Comparison of ENCODE assay signal across 8 cellular contexts in the genomic region with DNA sequence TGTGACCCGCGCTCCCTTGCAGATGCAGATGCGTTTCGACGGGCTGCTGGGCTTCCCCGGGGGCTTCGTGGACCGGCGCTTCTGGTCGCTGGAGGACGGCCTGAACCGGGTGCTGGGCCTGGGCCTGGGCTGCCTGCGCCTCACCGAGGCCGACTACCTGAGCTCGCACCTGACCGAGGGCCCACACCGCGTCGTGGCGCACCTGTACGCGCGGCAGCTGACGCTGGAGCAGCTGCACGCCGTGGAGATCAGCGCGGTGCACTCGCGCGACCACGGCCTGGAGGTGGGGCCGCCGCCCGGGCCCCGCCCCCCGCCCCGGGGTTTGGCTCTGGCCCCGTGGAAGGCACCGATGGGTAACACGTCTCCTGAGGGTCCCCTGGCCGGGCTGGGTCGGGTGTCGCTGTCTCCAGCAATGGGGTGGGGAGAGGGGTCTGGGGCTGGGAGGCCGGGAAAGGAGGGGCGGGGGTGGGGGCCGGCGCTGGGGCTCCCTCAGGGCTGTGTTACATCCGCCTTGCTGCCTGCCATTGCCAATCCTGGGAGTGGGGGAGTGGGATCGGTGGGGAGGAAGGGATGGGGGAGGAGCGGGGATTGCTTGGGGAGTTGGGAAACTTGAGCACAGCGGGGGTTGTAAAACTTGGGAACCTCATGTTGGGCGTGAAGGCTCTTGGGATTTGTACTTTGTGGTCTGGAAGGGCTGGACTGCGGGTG. TPM values are rescaled to one million over a fixed set of nuclear protein-coding genes. Genes with fewer than 3 reads are reported as not detected.
DNase-seq lines count a peak whose midpoint lies in the region; ATAC-seq and TF ChIP-seq lines count a peak whose summit lies in the region.

No MANE protein-coding gene starts in this region.

- peak overlapping the region; percentile 71 for H3K4me3 ChIP-seq in MG63

- DNase-seq in ACHN (peak; percentile 38), MG63 (peak; percentile 38), fibroblast of peridontal ligament (ENCODE audit: extremely low read depth) (peak; percentile 47), nephron progenitor cell (peak; percentile 72), G401 (ENCODE audit: low spot score) (no peak)
- DNase-seq in activated T-helper 1 cell treated with anti-CD3 and anti-CD28 coated beads, Interleukin-12 subunit alpha, Interleukin-12 subunit beta, Interleukin-2, Interleukin-4 antibody, amounts not matched to agents 30 ng/mL and 10 ng/mL and 1 ng/mL, durations not matched to agents 14 hours and 24 hours and 36 hours (ENCODE audit: low spot score): peak; percentile 45

- peaks cover 8% of the 10 kb centered on the region for H3K36me3 Mint-ChIP-seq in activated T-helper 1 cell treated with anti-CD3 and anti-CD28 coated beads, Interleukin-12 subunit alpha, Interleukin-12 subunit beta, Interleukin-2, Interleukin-4 antibody, amounts not matched to agents 30 ng/mL and 10 ng/mL and 1 ng/mL, durations not matched to agents 14 hours and 24 hours and 36 hours (ENCODE audit: low read depth)
- H3K36me3 Mint-ChIP-seq in nephron progenitor cell (ENCODE audit: low read depth): peaks cover 5% of the 10 kb centered on the region

- H3K27me3 ChIP-seq in MG63: no peaks in the 10 kb centered on the region

- ATAC-seq in GM19328 (IDR thresholded peaks at IDR 0.05; ENCODE audit: unreplicated experiment): peak; percentile 3
- ATAC-seq in GM21526 (IDR thresholded peaks at IDR 0.05; ENCODE audit: low FRiP score, unreplicated experiment): no peak

- TF ChIP-seq CTCF in nephron progenitor cell (IDR thresholded peaks at IDR 0.05): no peak

- H3K9me3 ChIP-seq in MG63: no peaks in the 10 kb centered on the region

- no peaks in the 10 kb centered on the region for H3K9me3 Mint-ChIP-seq in activated T-helper 1 cell treated with anti-CD3 and anti-CD28 coated beads, Interleukin-12 subunit alpha, Interleukin-12 subunit beta, Interleukin-2, Interleukin-4 antibody, amounts not matched to agents 30 ng/mL and 10 ng/mL and 1 ng/mL, durations not matched to agents 14 hours and 24 hours and 36 hours
- H3K9me3 Mint-ChIP-seq in nephron progenitor cell: no peaks in the 10 kb centered on the region

- no peaks in the 10 kb centered on the region for H3K4me1 Mint-ChIP-seq in activated T-helper 1 cell treated with anti-CD3 and anti-CD28 coated beads, Interleukin-12 subunit alpha, Interleukin-12 subunit beta, Interleukin-2, Interleukin-4 antibody, amounts not matched to agents 30 ng/mL and 10 ng/mL and 1 ng/mL, durations not matched to agents 14 hours and 24 hours and 36 hours (ENCODE audit: low read depth)
- peaks cover 43% of the 10 kb centered on the region for H3K4me1 Mint-ChIP-seq in nephron progenitor cell

- no peaks in the 10 kb centered on the region for H3K27me3 Mint-ChIP-seq in activated T-helper 1 cell treated with anti-CD3 and anti-CD28 coated beads, Interleukin-12 subunit alpha, Interleukin-12 subunit beta, Interleukin-2, Interleukin-4 antibody, amounts not matched to agents 30 ng/mL and 10 ng/mL and 1 ng/mL, durations not matched to agents 14 hours and 24 hours and 36 hours (ENCODE audit: insufficient read depth)
- H3K27me3 Mint-ChIP-seq in nephron progenitor cell (ENCODE audit: low read depth, poor library complexity): no peaks in the 10 kb centered on the region

- peaks cover 49% of the 10 kb centered on the region for H3K36me3 ChIP-seq in MG63

- intact Hi-C loops in activated T-helper 1 cell treated with anti-CD3 and anti-CD28 coated beads, Interleukin-12 subunit alpha, Interleukin-12 subunit beta, Interleukin-2, Interleukin-4 antibody, amounts not matched to agents 30 ng/mL and 10 ng/mL and 1 ng/mL, durations not matched to agents 14 hours and 24 hours and 36 hours (cut with micrococcal nuclease): loop anchor here (2.0 to 5.0 kb wide), 7 partner anchors 41 to 422 kb away; partner anchors contain the start of genes ANKS3, DNAAF8, EEF2KMT and GLYR1

- H3K4me3 Mint-ChIP-seq in activated T-helper 1 cell treated with anti-CD3 and anti-CD28 coated beads, Interleukin-12 subunit alpha, Interleukin-12 subunit beta, Interleukin-2, Interleukin-4 antibody, amounts not matched to agents 30 ng/mL and 10 ng/mL and 1 ng/mL, durations not matched to agents 14 hours and 24 hours and 36 hours: peak overlapping the region; percentile 81
- peak overlapping the region; percentile 86 for H3K4me3 Mint-ChIP-seq in nephron progenitor cell

- peak overlapping the region; percentile 65 for H3K27ac Mint-ChIP-seq in activated T-helper 1 cell treated with anti-CD3 and anti-CD28 coated beads, Interleukin-12 subunit alpha, Interleukin-12 subunit beta, Interleukin-2, Interleukin-4 antibody, amounts not matched to agents 30 ng/mL and 10 ng/mL and 1 ng/mL, durations not matched to agents 14 hours and 24 hours and 36 hours
- peak overlapping the region; percentile 97 for H3K27ac Mint-ChIP-seq in nephron progenitor cell

- in situ Hi-C loops in ACHN (cut with HindIII; ENCODE audit: low pct_ligation_motif_present, low pct_unique_long_range_greater_than_20kb, low sequenced_read_pairs): no loop called here
- in situ Hi-C loops in G401 (cut with HindIII; ENCODE audit: low sequenced_read_pairs): loop anchor here (25.0 kb wide), 1 partner anchor 182 kb away; no protein-coding TSS in a partner anchor

RNA-seq across cellular contexts. Expression of gene NUDT16L1, which starts 0.7 kb away (rescaled TPM):
- total RNA-seq in MG63 (2014; rRNA removed; shearing (Covaris generic); ENCODE audit: low replicate concordance): 61.9 and 65.8 TPM in 2 replicates
- 39.9 and 41.9 TPM in 2 replicates for total RNA-seq in activated T-helper 1 cell treated with anti-CD3 and anti-CD28 coated beads, Interleukin-12 subunit alpha, Interleukin-12 subunit beta, Interleukin-2, Interleukin-4 antibody, amounts not matched to agents 30 ng/mL and 10 ng/mL and 1 ng/mL, durations not matched to agents 14 hours and 24 hours and 36 hours
- 71.5 and 89.1 TPM in 2 replicates for total RNA-seq in G401 (2014; rRNA removed; shearing (Covaris generic))

RNA-seq across cellular contexts. Expression of gene ANKS3, which starts 40.0 kb away (rescaled TPM):
- total RNA-seq in MG63 (2014; rRNA removed; shearing (Covaris generic); ENCODE audit: low replicate concordance): 23.6 and 25.8 TPM in 2 replicates
- total RNA-seq in activated T-helper 1 cell treated with anti-CD3 and anti-CD28 coated beads, Interleukin-12 subunit alpha, Interleukin-12 subunit beta, Interleukin-2, Interleukin-4 antibody, amounts not matched to agents 30 ng/mL and 10 ng/mL and 1 ng/mL, durations not matched to agents 14 hours and 24 hours and 36 hours: 21.1 and 25.8 TPM in 2 replicates
- total RNA-seq in G401 (2014; rRNA removed; shearing (Covaris generic)): 12.8 and 18.0 TPM in 2 replicates

RNA-seq across cellular contexts. Expression of gene DNAAF8, which starts 40.2 kb away (rescaled TPM):
- total RNA-seq in MG63 (2014; rRNA removed; shearing (Covaris generic); ENCODE audit: low replicate concordance): 2.8 and 3.4 TPM in 2 replicates
- total RNA-seq in activated T-helper 1 cell treated with anti-CD3 and anti-CD28 coated beads, Interleukin-12 subunit alpha, Interleukin-12 subunit beta, Interleukin-2, Interleukin-4 antibody, amounts not matched to agents 30 ng/mL and 10 ng/mL and 1 ng/mL, durations not matched to agents 14 hours and 24 hours and 36 hours: not detected in 2 replicates
- not detected in 2 replicates for total RNA-seq in G401 (2014; rRNA removed; shearing (Covaris generic))
